Comparison of ENCODE assay signal across 20 cellular contexts in genomic region chr17:1223662-1224061, GRCh38. TPM values are rescaled to one million over a fixed set of nuclear protein-coding genes. Genes with fewer than 3 reads are reported as not detected.
DNase-seq lines count a peak whose midpoint lies in the region; ATAC-seq, FAIRE-seq and TF ChIP-seq lines count a peak whose summit lies in the region.
"Had no signal": no experiment of that assay in that cellular context is flagged by ENCODE, and none has a peak within 500 bp of the region (broad histone marks: within the 10 kb centered on the region; RNA-seq: fewer than 3 reads in every experiment).

No MANE protein-coding gene starts in this region.

- CTCF ChIA-PET in HEK293 (lab: Yijun Ruan, JAX) (no interaction called here), GM12878 (lab: Yijun Ruan, JAX) (interaction anchor here (0.6 to 1.1 kb wide), 2 partner anchors 109 to 141 kb away, joined by 3 to 5 read pairs; no protein-coding TSS in a partner anchor)

- no peaks in the 10 kb centered on the region for H3K9me3 ChIP-seq in HEK293 (ENCODE audit: control insufficient read depth, insufficient read depth, low read depth, low read length)
- H3K9me3 ChIP-seq in GM12878 (replicated peaks; ENCODE audit: control insufficient read depth, insufficient read depth, low read length): no peaks in the 10 kb centered on the region; the same call in 2 of the 3 replicates
- H3K9me3 ChIP-seq: BE2C had no signal

- 93% methylated on average over 14 of the region's 14 CpGs for WGBS in GM12878 (ENCODE audit: insufficient coverage, insufficient replicate concordance, low lambda C conversion rate, missing lambda C conversion rate)

- POLR2A ChIA-PET in HEK293 (lab: Yijun Ruan, JAX) (no interaction called here), GM12878 (lab: Charles Lee) (interaction anchor here (0.5 kb wide), 1 partner anchor 45 kb away, joined by 3 read pairs; no protein-coding TSS in a partner anchor)

- ATAC-seq in GM12878: no peak
- ATAC-seq: GM23338 had no signal

- peaks cover 81% of the 10 kb centered on the region for H3K79me2 ChIP-seq in GM12878 (ENCODE audit: control insufficient read depth, insufficient read depth, low read length)

- H3K27ac ChIP-seq in HEK293 (ENCODE audit: extremely low read depth, low read depth, low read length): 0 out of 2 replicates have a peak overlapping the region, but pooled peaks have one; percentile 9
- no peak overlapping the region for H3K27ac ChIP-seq in GM12878 (ENCODE audit: control insufficient read depth, insufficient read depth)

- SMC1A ChIA-PET in GM12878 (lab: Charles Lee; ENCODE audit: uncharacterized antibody, unreplicated experiment): no interaction called here

- peaks cover 0 to 14% of the 10 kb centered on the region in 2 experiments; a peak in 2 of 3 replicates for H3K36me3 ChIP-seq in HEK293 (ENCODE audit: control insufficient read depth in 2 of 2, insufficient read depth in 1 of 2, low read length in 2 of 2)
- H3K36me3 ChIP-seq in GM12878 (ENCODE audit: control insufficient read depth in 2 of 2, insufficient read depth in 2 of 2, low read length in 1 of 2): peaks cover 6 to 18% of the 10 kb centered on the region in 2 experiments
- H3K36me3 ChIP-seq: BE2C had no signal

- RAD21 ChIA-PET in GM12878 (lab: Charles Lee; ENCODE audit: unreplicated experiment): no interaction called here

- H3K4me1 ChIP-seq in HEK293 (ENCODE audit: control insufficient read depth, insufficient read depth, low read length) (no peaks in the 10 kb centered on the region), GM12878 (ENCODE audit: control insufficient read depth, insufficient read depth, low read length) (peaks cover 8% of the 10 kb centered on the region)
- H3K4me1 ChIP-seq: BE2C had no signal

- no peaks in the 10 kb centered on the region for H4K20me1 ChIP-seq in GM12878 (ENCODE audit: control insufficient read depth, insufficient read depth)

- TF ChIP-seq POLR2A in GM12878 (IDR thresholded peaks at IDR 0.05; ENCODE audit: low read depth, low read length): no peak

- TF ChIP-seq EP300 in GM12878 (IDR thresholded peaks at IDR 0.05; ENCODE audit: borderline replicate concordance in 1 of 2, control insufficient read depth in 1 of 2, low read depth in 2 of 2, low read length in 2 of 2): no peak

- FAIRE-seq in GM12878 (lab: Jason Lieb, UNC): no peak
- FAIRE-seq: A204.1, H54 had no signal

- no peak overlapping the region for H2AFZ ChIP-seq in GM12878 (ENCODE audit: control insufficient read depth, low read depth, low read length)
- H2AFZ ChIP-seq: GM23338 had no signal

- intact Hi-C loops in GM12878 (cut with micrococcal nuclease; ENCODE audit: unreplicated experiment): no loop called here

- H3K27me3 ChIP-seq in GM12878 (replicated peaks in 1 of 2; ENCODE audit: control insufficient read depth in 2 of 2, insufficient read depth in 2 of 2, low read length in 1 of 2): no peaks in the 10 kb centered on the region

- no peak overlapping the region for H3K4me2 ChIP-seq in GM12878 (ENCODE audit: control insufficient read depth, insufficient read depth)
- H3K4me2 ChIP-seq: GM23338 had no signal

- in situ Hi-C loops in GM12878 (cut with MboI): no loop called here

- TF ChIP-seq RAD21 in GM12878 (IDR thresholded peaks at IDR 0.05; ENCODE audit: insufficient read depth, low read depth, low read length): no peak

- TF ChIP-seq CTCF in HEK293 (tag by site-specific recombination; IDR thresholded peaks at IDR 0.05): no peak
- TF ChIP-seq CTCF in GM12878 (IDR thresholded peaks at IDR 0.05 in 2 of 3, conservative IDR thresholded peaks at IDR 0.05 in 1 of 3; ENCODE audit: control insufficient read depth in 2 of 3, extremely low read depth in 1 of 3, insufficient read depth in 1 of 3, low read depth in 3 of 3, low read length in 3 of 3): no peak

- no peak overlapping the region for H3K9ac ChIP-seq in GM12878 (ENCODE audit: control insufficient read depth, insufficient read depth, low read length)

- DNase-seq in GM12878 (ENCODE audit: low read depth, low spot score) (no peak), foreskin melanocyte (peak; percentile 34), HT-29 (ENCODE audit: low spot score) (no peak), NCI-H1694 (lab: John Stamatoyannopoulos, UW) (no peak), activated gamma-delta T cell (lab: John Stamatoyannopoulos, UW) (no peak), RPMI8226 (no peak)
- DNase-seq: ACHN; BE2C; C1 segment of cervical spinal cord; CD4-positive, alpha-beta T cell; DMS153; DMS79; GDM1; HCEC 1CT; HFFc6 had no signal

- H3K4me3 ChIP-seq in HEK293 (ENCODE audit: low read depth, low read length): no peak overlapping the region
- no peak overlapping the region for H3K4me3 ChIP-seq in GM12878
- H3K4me3 ChIP-seq: GM23338 had no signal

- no TSS peak for BruUV-seq in GM12878 (replicated peaks; lab: Mats Ljungman, UMichigan)

TF ChIP-seq in GM12878, 131 proteins besides CTCF, POLR2A, EP300 and RAD21 (continues in another document):
- TF ChIP-seq RBBP5 (conservative IDR thresholded peaks at IDR 0.05): no peak
- 0 out of 2 replicates have a peak, but pooled peaks have one; percentile 60 for TF ChIP-seq MLLT1 (IDR thresholded peaks at IDR 0.05)
- no peak for TF ChIP-seq GABPA (IDR thresholded peaks at IDR 0.05; ENCODE audit: low read depth)

RNA-seq across cellular contexts. Expression of gene ABR, which starts 43.9 kb away (rescaled TPM):
- 192 and 258 TPM in 2 replicates for total RNA-seq in GM12878 (2013; cell fraction: nucleolus; rRNA removed)
- total RNA-seq in GM12878 (2014; rRNA removed) (35.6 and 49.4 TPM in 2 replicates), GM12878 (2014; rRNA removed; fragmentation: Illumina TruSeq; extraction: Trizol) (20.8 and 24.4 TPM in 2 replicates), GM12878 (2021) (101 and 112 TPM in 2 replicates)
- 36.8 TPM for polyA plus RNA-seq in GM12878 (2011; ENCODE audit: low read depth)
- polyA plus RNA-seq in GM12878 (2011; rRNA removed) (17.6 and 41.4 TPM in 2 replicates), GM12878 (2014; fragmentation: Illumina TruSeq; extraction: Trizol) (39.5 and 40.5 TPM in 2 replicates), GM12878 (2014; fragmentation: Nextera tagmentation; extraction: Ambion mirVana) (1 to 10 TPM; 1.4 to 2.5 TPM), GM12878 (2014; rRNA removed) (38.6 and 53.1 TPM in 2 replicates), GM12878 (2016; fragmentation: Nextera tagmentation; extraction: Ambion mirVana) (10 to 100 TPM; 16.5 to 21.4 TPM)
- 34.7 and 44.4 TPM in 2 replicates for polyA plus RNA-seq in GM12878 (2011; cell fraction: cytosol; rRNA removed)
- 238 and 247 TPM in 2 replicates for polyA plus RNA-seq in GM12878 (2011; cell fraction: nucleus; rRNA removed)
- 50.4 and 62.8 TPM in 2 replicates for polyA plus RNA-seq in GM12878 (2012)
- 41.5 and 66.5 TPM in 2 replicates for polyA minus RNA-seq in GM12878 (2011; rRNA and poly(A)+ RNA removed)
- polyA minus RNA-seq in GM12878 (2011; cell fraction: cytosol; rRNA and poly(A)+ RNA removed): 31.5 and 37.0 TPM in 2 replicates
- polyA minus RNA-seq in GM12878 (2011; cell fraction: nucleus; rRNA and poly(A)+ RNA removed): 61.5 and 95.8 TPM in 2 replicates
- total RNA-seq in HT-29 (2014; rRNA removed; shearing (Covaris generic)): 54.9 and 85.2 TPM in 2 replicates

RNA-seq across cellular contexts. Expression of gene BHLHA9, which starts 46.6 kb away (rescaled TPM):
- not detected in 2 replicates for total RNA-seq in GM12878 (2013; cell fraction: nucleolus; rRNA removed)
- total RNA-seq in GM12878 (2014; rRNA removed) (not detected in 2 replicates), GM12878 (2014; rRNA removed; fragmentation: Illumina TruSeq; extraction: Trizol) (not detected in 2 replicates), GM12878 (2021) (not detected in 2 replicates)
- polyA plus RNA-seq in GM12878 (2011; ENCODE audit: low read depth): not detected
- polyA plus RNA-seq in GM12878 (2011; rRNA removed) (not detected in 2 replicates), GM12878 (2014; fragmentation: Illumina TruSeq; extraction: Trizol) (not detected in 2 replicates), GM12878 (2014; fragmentation: Nextera tagmentation; extraction: Ambion mirVana) (not detected), GM12878 (2014; rRNA removed) (not detected in 2 replicates), GM12878 (2016; fragmentation: Nextera tagmentation; extraction: Ambion mirVana) (not detected)
- polyA plus RNA-seq in GM12878 (2011; cell fraction: cytosol; rRNA removed): not detected in 2 replicates
- not detected in 2 replicates for polyA plus RNA-seq in GM12878 (2011; cell fraction: nucleus; rRNA removed)
- polyA plus RNA-seq in GM12878 (2012): not detected in 2 replicates
- not detected in 2 replicates for polyA minus RNA-seq in GM12878 (2011; rRNA and poly(A)+ RNA removed)
- polyA minus RNA-seq in GM12878 (2011; cell fraction: cytosol; rRNA and poly(A)+ RNA removed): not detected in 2 replicates
- not detected in 2 replicates for polyA minus RNA-seq in GM12878 (2011; cell fraction: nucleus; rRNA and poly(A)+ RNA removed)
- total RNA-seq in HT-29 (2014; rRNA removed; shearing (Covaris generic)): not detected in 2 replicates
- total RNA-seq: CD4-positive, alpha-beta T cell; Daoy; HFFc6 had no signal

RNA-seq across cellular contexts. Expression of gene TRARG1, which starts 55.8 kb away (rescaled TPM):
- total RNA-seq in GM12878 (2013; cell fraction: nucleolus; rRNA removed): not detected in 2 replicates
- total RNA-seq in GM12878 (2014; rRNA removed) (not detected in 2 replicates), GM12878 (2014; rRNA removed; fragmentation: Illumina TruSeq; extraction: Trizol) (not detected in 2 replicates), GM12878 (2021) (not detected in 2 replicates)
- polyA plus RNA-seq in GM12878 (2011; ENCODE audit: low read depth): not detected
- polyA plus RNA-seq in GM12878 (2011; rRNA removed) (not detected in 2 replicates), GM12878 (2014; fragmentation: Illumina TruSeq; extraction: Trizol) (not detected in 2 replicates), GM12878 (2014; fragmentation: Nextera tagmentation; extraction: Ambion mirVana) (not detected), GM12878 (2014; rRNA removed) (not detected in 2 replicates), GM12878 (2016; fragmentation: Nextera tagmentation; extraction: Ambion mirVana) (not detected)
- not detected in 2 replicates for polyA plus RNA-seq in GM12878 (2011; cell fraction: cytosol; rRNA removed)
- not detected in 2 replicates for polyA plus RNA-seq in GM12878 (2011; cell fraction: nucleus; rRNA removed)
- 0.03 and 0.08 TPM in 2 replicates for polyA plus RNA-seq in GM12878 (2012)
- not detected in 2 replicates for polyA minus RNA-seq in GM12878 (2011; rRNA and poly(A)+ RNA removed)
- not detected in 2 replicates for polyA minus RNA-seq in GM12878 (2011; cell fraction: cytosol; rRNA and poly(A)+ RNA removed)
- polyA minus RNA-seq in GM12878 (2011; cell fraction: nucleus; rRNA and poly(A)+ RNA removed): not detected in 2 replicates
- total RNA-seq in HT-29 (2014; rRNA removed; shearing (Covaris generic)): not detected in 2 replicates
- total RNA-seq: CD4-positive, alpha-beta T cell; Daoy; GM23338; HFFc6 had no signal
- polyA plus RNA-seq: GM23338 had no signal
